12 cellular contexts compared by ENCODE assay signal in genomic region chr9:90808890-90809685, GRCh38. TPM values are rescaled to one million over a fixed set of nuclear protein-coding genes. Genes with fewer than 3 reads are reported as not detected.
DNase-seq lines count a peak whose midpoint lies in the region; ATAC-seq and TF ChIP-seq lines count a peak whose summit lies in the region.
"Had no signal": no experiment of that assay in that cellular context is flagged by ENCODE, and none has a peak within 500 bp of the region (broad histone marks: within the 10 kb centered on the region; RNA-seq: fewer than 3 reads in every experiment).

No MANE protein-coding gene starts in this region.

- H3F3A ChIP-seq in MM.1S (ENCODE audit: insufficient read depth, low read length), result no peaks in the 10 kb centered on the region

- no peaks in the 10 kb centered on the region for H4K20me1 ChIP-seq in MM.1S (ENCODE audit: insufficient read depth, low read length)

- no peak overlapping the region for H3K4me2 ChIP-seq in MM.1S (ENCODE audit: low read depth, low read length)

- no peak overlapping the region for H2AFZ ChIP-seq in MM.1S (ENCODE audit: low read length)

- H3K36me3 Mint-ChIP-seq in activated T-helper 1 cell treated with anti-CD3 and anti-CD28 coated beads, Interleukin-12 subunit alpha, Interleukin-12 subunit beta, Interleukin-2, Interleukin-4 antibody, amounts not matched to agents 30 ng/mL and 10 ng/mL and 1 ng/mL, durations not matched to agents 14 hours and 24 hours and 36 hours (ENCODE audit: low read depth), result no peaks in the 10 kb centered on the region

- peaks cover 33% of the 10 kb centered on the region for H3K27me3 Mint-ChIP-seq in activated T-helper 1 cell treated with anti-CD3 and anti-CD28 coated beads, Interleukin-12 subunit alpha, Interleukin-12 subunit beta, Interleukin-2, Interleukin-4 antibody, amounts not matched to agents 30 ng/mL and 10 ng/mL and 1 ng/mL, durations not matched to agents 14 hours and 24 hours and 36 hours (ENCODE audit: insufficient read depth)

- 79 to 92% (median 83%) methylated on average over 8 of the region's 8 CpGs for WGBS in heart left ventricle, 4 donors

- H3K9ac ChIP-seq in MM.1S (ENCODE audit: low read length), result no peak overlapping the region

- H3K79me2 ChIP-seq in MM.1S (ENCODE audit: low read length), result peaks cover 91% of the 10 kb centered on the region

- peaks cover 0 to 58% (median 0%) of the 10 kb centered on the region in 12 donors for H3K4me1 ChIP-seq in heart left ventricle
- H3K4me1 ChIP-seq in MM.1S (ENCODE audit: low read length), result peaks cover 6% of the 10 kb centered on the region; the same call in 1 of the 2 replicates

- no peaks in the 10 kb centered on the region for H3K4me1 Mint-ChIP-seq in activated T-helper 1 cell treated with anti-CD3 and anti-CD28 coated beads, Interleukin-12 subunit alpha, Interleukin-12 subunit beta, Interleukin-2, Interleukin-4 antibody, amounts not matched to agents 30 ng/mL and 10 ng/mL and 1 ng/mL, durations not matched to agents 14 hours and 24 hours and 36 hours (ENCODE audit: low read depth)

- H3K9me3 Mint-ChIP-seq in activated T-helper 1 cell treated with anti-CD3 and anti-CD28 coated beads, Interleukin-12 subunit alpha, Interleukin-12 subunit beta, Interleukin-2, Interleukin-4 antibody, amounts not matched to agents 30 ng/mL and 10 ng/mL and 1 ng/mL, durations not matched to agents 14 hours and 24 hours and 36 hours, result no peaks in the 10 kb centered on the region

- H3K27ac Mint-ChIP-seq in activated T-helper 1 cell treated with anti-CD3 and anti-CD28 coated beads, Interleukin-12 subunit alpha, Interleukin-12 subunit beta, Interleukin-2, Interleukin-4 antibody, amounts not matched to agents 30 ng/mL and 10 ng/mL and 1 ng/mL, durations not matched to agents 14 hours and 24 hours and 36 hours, result no peak overlapping the region

- DNase-seq in heart left ventricle, result peak in 1 of 5 donors; percentile 38
- DNase-seq in cardiac septum (ENCODE audit: low spot score), result no peak
- peak; percentile 61 for DNase-seq in NB4 (ENCODE audit: low read depth)
- DNase-seq in left lobe of liver (ENCODE audit: low spot score), result no peak
- DNase-seq in activated T-helper 1 cell treated with anti-CD3 and anti-CD28 coated beads, Interleukin-12 subunit alpha, Interleukin-12 subunit beta, Interleukin-2, Interleukin-4 antibody, amounts not matched to agents 30 ng/mL and 10 ng/mL and 1 ng/mL, durations not matched to agents 14 hours and 24 hours and 36 hours (ENCODE audit: low spot score), result no peak
- DNase-seq in DMS 273 treated with DMSO at 0.1 percent for 48 hours (lab: John Stamatoyannopoulos, UW), result no peak
- DNase-seq in NCI-H748 (lab: John Stamatoyannopoulos, UW; ENCODE audit: unreplicated experiment), result no peak
- no peak for DNase-seq in MM.1S
- DNase-seq: ACHN, mammary epithelial cell, retina had no signal

- TF ChIP-seq POLR2A in heart left ventricle (IDR thresholded peaks at IDR 0.05), result no peak
- no peak for TF ChIP-seq POLR2A in NB4 (IDR thresholded peaks at IDR 0.05; ENCODE audit: extremely low read depth, insufficient read length)

- peak in 3 of 4 donors; percentile 71 to 82 (median 81) for ATAC-seq in heart left ventricle
- ATAC-seq in left lobe of liver, result peak; percentile 46
- ATAC-seq: Panc1 had no signal

- intact Hi-C loops in heart left ventricle (cut with DNase I), result no loop called here
- intact Hi-C loops in cardiac septum (cut with DNase I), result no loop called here
- intact Hi-C loops in activated T-helper 1 cell treated with anti-CD3 and anti-CD28 coated beads, Interleukin-12 subunit alpha, Interleukin-12 subunit beta, Interleukin-2, Interleukin-4 antibody, amounts not matched to agents 30 ng/mL and 10 ng/mL and 1 ng/mL, durations not matched to agents 14 hours and 24 hours and 36 hours (cut with micrococcal nuclease), result no loop called here

- H3K4me3 Mint-ChIP-seq in activated T-helper 1 cell treated with anti-CD3 and anti-CD28 coated beads, Interleukin-12 subunit alpha, Interleukin-12 subunit beta, Interleukin-2, Interleukin-4 antibody, amounts not matched to agents 30 ng/mL and 10 ng/mL and 1 ng/mL, durations not matched to agents 14 hours and 24 hours and 36 hours, result no peak overlapping the region

- H3K9me2 ChIP-seq in MM.1S (replicated peaks; ENCODE audit: insufficient read depth, low read length), result no peaks in the 10 kb centered on the region

- H3K27me3 ChIP-seq in heart left ventricle (peaks cover 0 to 34% (median 0%) of the 10 kb centered on the region in 9 donors), MM.1S (replicated peaks; ENCODE audit: insufficient read depth, low read length) (no peaks in the 10 kb centered on the region)

- H3K27ac ChIP-seq in heart left ventricle (peak overlapping the region in 1 of 12 donors; percentile 60), MM.1S (ENCODE audit: low read length) (no peak overlapping the region)

- TF ChIP-seq CTCF in heart left ventricle (IDR thresholded peaks at IDR 0.05), result no peak
- no peak for TF ChIP-seq CTCF in NB4 (IDR thresholded peaks at IDR 0.05; ENCODE audit: low read depth, low read length)
- no peak for TF ChIP-seq CTCF in MM.1S (IDR thresholded peaks at IDR 0.05; ENCODE audit: low read length)

- no peaks in the 10 kb centered on the region for H3K36me3 ChIP-seq in heart left ventricle
- H3K36me3 ChIP-seq in MM.1S (replicated peaks; ENCODE audit: insufficient read depth, low read length), result no peaks in the 10 kb centered on the region

- no peaks in the 10 kb centered on the region for H3K9me3 ChIP-seq in heart left ventricle
- H3K9me3 ChIP-seq in MM.1S (replicated peaks; ENCODE audit: insufficient read depth, low read length), result no peaks in the 10 kb centered on the region

- H3K4me3 ChIP-seq in heart left ventricle (no peak overlapping the region), NB4 (ENCODE audit: low read depth, low read length) (no peak overlapping the region), MM.1S (ENCODE audit: low read length) (no peak overlapping the region)

RNA-seq across cellular contexts. Expression of gene SYK, which starts 7.5 kb away (rescaled TPM):
- total RNA-seq in heart left ventricle (10 to 100 TPM in 2 of 9 donors, 1 to 10 TPM in 7; 1.5 to 41.3 (median 3.0) TPM), cardiac septum (4.7 TPM), left lobe of liver (3.2 TPM)
- polyA plus RNA-seq in heart left ventricle, result 1 to 10 TPM in 1 of 2 donors, under 1 TPM in 1; 0.53 to 1.3 TPM
- 0.07 and 0.18 TPM in 2 replicates for total RNA-seq in activated T-helper 1 cell treated with anti-CD3 and anti-CD28 coated beads, Interleukin-12 subunit alpha, Interleukin-12 subunit beta, Interleukin-2, Interleukin-4 antibody, amounts not matched to agents 30 ng/mL and 10 ng/mL and 1 ng/mL, durations not matched to agents 14 hours and 24 hours and 36 hours
